Comparison of ENCODE assay signal across 1 cellular context in genomic region chr7:139389091-139389490, GRCh38.
TF ChIP-seq lines count a peak whose summit lies in the region.

No MANE protein-coding gene starts in this region.

TF ChIP-seq in K562, 482 proteins besides CTCF, POLR2A, EP300 and RAD21:
- TF ChIP-seq HEY1 (CRISPR knock-in tag; IDR thresholded peaks at IDR 0.05; ENCODE audit: borderline replicate concordance) (no peak), DACH1 (IDR thresholded peaks at IDR 0.05; ENCODE audit: partially characterized antibody) (no peak), CEBPG (CRISPR knock-in tag; IDR thresholded peaks at IDR 0.05) (peak; percentile 15; the same call in 1 of the 2 replicates), CEBPG (tag; conservative IDR thresholded peaks at IDR 0.05 in 1 of 2, IDR thresholded peaks at IDR 0.05 in 1 of 2) (peak in 1 of 2 experiments; percentile 70; a peak in 2 of 4 replicates), ARID3A (IDR thresholded peaks at IDR 0.05; ENCODE audit: borderline replicate concordance, low read depth, low read length) (no peak), CXXC5 (CRISPR knock-in tag; IDR thresholded peaks at IDR 0.05) (0 out of 2 replicates have a peak, but pooled peaks have one; percentile 14), ZBTB26 (CRISPR knock-in tag; IDR thresholded peaks at IDR 0.05) (no peak)
